1 cellular context compared by ENCODE assay signal in the genomic region with DNA sequence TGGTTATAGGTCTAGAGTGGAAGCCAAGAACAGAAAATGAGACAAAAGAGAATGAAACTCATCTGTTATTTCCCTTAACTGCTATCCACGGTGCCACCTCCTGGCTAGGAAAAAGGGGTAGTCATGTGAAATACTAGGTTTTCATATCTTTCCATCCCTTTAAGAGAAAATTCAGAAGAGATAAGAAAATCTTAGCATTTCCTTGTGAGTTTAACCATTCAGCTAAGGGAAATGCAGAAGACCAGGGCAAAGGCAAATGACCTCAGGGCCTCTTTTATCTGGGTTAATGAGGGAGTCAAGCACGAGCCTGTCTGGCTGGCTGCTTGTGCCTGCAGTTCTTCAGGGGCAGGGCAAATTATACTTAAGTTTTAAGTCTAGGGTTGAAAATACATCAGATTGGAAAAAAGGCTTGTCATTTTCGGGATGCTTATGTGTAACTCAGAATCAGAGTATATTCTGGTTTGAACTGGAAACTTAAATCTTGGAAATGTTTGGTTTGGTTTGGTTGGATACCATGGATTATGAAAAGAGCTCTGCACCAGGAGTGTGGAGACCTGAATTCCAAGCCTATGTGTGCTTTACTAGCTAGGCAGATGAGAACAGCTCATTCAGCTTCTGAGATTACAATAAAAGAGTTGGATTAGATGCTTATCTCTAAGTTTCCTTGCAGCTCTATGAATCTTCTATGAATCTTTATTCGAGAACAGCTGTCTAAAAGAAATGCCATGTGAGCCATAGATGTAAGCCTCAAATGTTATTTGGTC.
TF ChIP-seq lines count a peak whose summit lies in the region.

No MANE protein-coding gene starts in this region.

TF ChIP-seq in WTC11, 78 proteins besides CTCF, POLR2A, EP300 and RAD21 (continued from another document):
- TF ChIP-seq, protein P1, sequence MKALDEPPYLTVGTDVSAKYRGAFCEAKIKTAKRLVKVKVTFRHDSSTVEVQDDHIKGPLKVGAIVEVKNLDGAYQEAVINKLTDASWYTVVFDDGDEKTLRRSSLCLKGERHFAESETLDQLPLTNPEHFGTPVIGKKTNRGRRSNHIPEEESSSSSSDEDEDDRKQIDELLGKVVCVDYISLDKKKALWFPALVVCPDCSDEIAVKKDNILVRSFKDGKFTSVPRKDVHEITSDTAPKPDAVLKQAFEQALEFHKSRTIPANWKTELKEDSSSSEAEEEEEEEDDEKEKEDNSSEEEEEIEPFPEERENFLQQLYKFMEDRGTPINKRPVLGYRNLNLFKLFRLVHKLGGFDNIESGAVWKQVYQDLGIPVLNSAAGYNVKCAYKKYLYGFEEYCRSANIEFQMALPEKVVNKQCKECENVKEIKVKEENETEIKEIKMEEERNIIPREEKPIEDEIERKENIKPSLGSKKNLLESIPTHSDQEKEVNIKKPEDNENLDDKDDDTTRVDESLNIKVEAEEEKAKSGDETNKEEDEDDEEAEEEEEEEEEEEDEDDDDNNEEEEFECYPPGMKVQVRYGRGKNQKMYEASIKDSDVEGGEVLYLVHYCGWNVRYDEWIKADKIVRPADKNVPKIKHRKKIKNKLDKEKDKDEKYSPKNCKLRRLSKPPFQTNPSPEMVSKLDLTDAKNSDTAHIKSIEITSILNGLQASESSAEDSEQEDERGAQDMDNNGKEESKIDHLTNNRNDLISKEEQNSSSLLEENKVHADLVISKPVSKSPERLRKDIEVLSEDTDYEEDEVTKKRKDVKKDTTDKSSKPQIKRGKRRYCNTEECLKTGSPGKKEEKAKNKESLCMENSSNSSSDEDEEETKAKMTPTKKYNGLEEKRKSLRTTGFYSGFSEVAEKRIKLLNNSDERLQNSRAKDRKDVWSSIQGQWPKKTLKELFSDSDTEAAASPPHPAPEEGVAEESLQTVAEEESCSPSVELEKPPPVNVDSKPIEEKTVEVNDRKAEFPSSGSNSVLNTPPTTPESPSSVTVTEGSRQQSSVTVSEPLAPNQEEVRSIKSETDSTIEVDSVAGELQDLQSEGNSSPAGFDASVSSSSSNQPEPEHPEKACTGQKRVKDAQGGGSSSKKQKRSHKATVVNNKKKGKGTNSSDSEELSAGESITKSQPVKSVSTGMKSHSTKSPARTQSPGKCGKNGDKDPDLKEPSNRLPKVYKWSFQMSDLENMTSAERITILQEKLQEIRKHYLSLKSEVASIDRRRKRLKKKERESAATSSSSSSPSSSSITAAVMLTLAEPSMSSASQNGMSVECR (CRISPR knock-in tag; IDR thresholded peaks at IDR 0.05; ENCODE audit: borderline replicate concordance) = no peak
- TF ChIP-seq PRRX2 (CRISPR knock-in tag; IDR thresholded peaks at IDR 0.05) = no peak
- TF ChIP-seq EMX1 (CRISPR knock-in tag; IDR thresholded peaks at IDR 0.05) = no peak
- TF ChIP-seq OVOL2 (CRISPR knock-in tag; IDR thresholded peaks at IDR 0.05; ENCODE audit: borderline replicate concordance) = no peak
- TF ChIP-seq RELA (CRISPR knock-in tag; IDR thresholded peaks at IDR 0.05; ENCODE audit: borderline replicate concordance) = no peak
- TF ChIP-seq, protein P2, sequence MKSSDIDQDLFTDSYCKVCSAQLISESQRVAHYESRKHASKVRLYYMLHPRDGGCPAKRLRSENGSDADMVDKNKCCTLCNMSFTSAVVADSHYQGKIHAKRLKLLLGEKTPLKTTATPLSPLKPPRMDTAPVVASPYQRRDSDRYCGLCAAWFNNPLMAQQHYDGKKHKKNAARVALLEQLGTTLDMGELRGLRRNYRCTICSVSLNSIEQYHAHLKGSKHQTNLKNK (CRISPR knock-in tag; IDR thresholded peaks at IDR 0.05) = no peak
- TF ChIP-seq CBFB (CRISPR knock-in tag; IDR thresholded peaks at IDR 0.05; ENCODE audit: low read depth) = no peak
- TF ChIP-seq HMGA2 (CRISPR knock-in tag; IDR thresholded peaks at IDR 0.05) = no peak
- no peak for TF ChIP-seq ZNF416 (CRISPR knock-in tag; IDR thresholded peaks at IDR 0.05)
- TF ChIP-seq, protein P3, sequence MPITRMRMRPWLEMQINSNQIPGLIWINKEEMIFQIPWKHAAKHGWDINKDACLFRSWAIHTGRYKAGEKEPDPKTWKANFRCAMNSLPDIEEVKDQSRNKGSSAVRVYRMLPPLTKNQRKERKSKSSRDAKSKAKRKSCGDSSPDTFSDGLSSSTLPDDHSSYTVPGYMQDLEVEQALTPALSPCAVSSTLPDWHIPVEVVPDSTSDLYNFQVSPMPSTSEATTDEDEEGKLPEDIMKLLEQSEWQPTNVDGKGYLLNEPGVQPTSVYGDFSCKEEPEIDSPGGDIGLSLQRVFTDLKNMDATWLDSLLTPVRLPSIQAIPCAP (CRISPR knock-in tag; IDR thresholded peaks at IDR 0.05) = no peak
- no peak for TF ChIP-seq SMAD4 (CRISPR knock-in tag; IDR thresholded peaks at IDR 0.05)
- no peak for TF ChIP-seq NFE2L1 (CRISPR knock-in tag; IDR thresholded peaks at IDR 0.05)
- TF ChIP-seq, protein P4, sequence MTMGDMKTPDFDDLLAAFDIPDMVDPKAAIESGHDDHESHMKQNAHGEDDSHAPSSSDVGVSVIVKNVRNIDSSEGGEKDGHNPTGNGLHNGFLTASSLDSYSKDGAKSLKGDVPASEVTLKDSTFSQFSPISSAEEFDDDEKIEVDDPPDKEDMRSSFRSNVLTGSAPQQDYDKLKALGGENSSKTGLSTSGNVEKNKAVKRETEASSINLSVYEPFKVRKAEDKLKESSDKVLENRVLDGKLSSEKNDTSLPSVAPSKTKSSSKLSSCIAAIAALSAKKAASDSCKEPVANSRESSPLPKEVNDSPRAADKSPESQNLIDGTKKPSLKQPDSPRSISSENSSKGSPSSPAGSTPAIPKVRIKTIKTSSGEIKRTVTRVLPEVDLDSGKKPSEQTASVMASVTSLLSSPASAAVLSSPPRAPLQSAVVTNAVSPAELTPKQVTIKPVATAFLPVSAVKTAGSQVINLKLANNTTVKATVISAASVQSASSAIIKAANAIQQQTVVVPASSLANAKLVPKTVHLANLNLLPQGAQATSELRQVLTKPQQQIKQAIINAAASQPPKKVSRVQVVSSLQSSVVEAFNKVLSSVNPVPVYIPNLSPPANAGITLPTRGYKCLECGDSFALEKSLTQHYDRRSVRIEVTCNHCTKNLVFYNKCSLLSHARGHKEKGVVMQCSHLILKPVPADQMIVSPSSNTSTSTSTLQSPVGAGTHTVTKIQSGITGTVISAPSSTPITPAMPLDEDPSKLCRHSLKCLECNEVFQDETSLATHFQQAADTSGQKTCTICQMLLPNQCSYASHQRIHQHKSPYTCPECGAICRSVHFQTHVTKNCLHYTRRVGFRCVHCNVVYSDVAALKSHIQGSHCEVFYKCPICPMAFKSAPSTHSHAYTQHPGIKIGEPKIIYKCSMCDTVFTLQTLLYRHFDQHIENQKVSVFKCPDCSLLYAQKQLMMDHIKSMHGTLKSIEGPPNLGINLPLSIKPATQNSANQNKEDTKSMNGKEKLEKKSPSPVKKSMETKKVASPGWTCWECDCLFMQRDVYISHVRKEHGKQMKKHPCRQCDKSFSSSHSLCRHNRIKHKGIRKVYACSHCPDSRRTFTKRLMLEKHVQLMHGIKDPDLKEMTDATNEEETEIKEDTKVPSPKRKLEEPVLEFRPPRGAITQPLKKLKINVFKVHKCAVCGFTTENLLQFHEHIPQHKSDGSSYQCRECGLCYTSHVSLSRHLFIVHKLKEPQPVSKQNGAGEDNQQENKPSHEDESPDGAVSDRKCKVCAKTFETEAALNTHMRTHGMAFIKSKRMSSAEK (CRISPR knock-in tag; IDR thresholded peaks at IDR 0.05; ENCODE audit: borderline replicate concordance) = no peak
- TF ChIP-seq, protein P5, sequence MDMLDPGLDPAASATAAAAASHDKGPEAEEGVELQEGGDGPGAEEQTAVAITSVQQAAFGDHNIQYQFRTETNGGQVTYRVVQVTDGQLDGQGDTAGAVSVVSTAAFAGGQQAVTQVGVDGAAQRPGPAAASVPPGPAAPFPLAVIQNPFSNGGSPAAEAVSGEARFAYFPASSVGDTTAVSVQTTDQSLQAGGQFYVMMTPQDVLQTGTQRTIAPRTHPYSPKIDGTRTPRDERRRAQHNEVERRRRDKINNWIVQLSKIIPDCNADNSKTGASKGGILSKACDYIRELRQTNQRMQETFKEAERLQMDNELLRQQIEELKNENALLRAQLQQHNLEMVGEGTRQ (CRISPR knock-in tag; IDR thresholded peaks at IDR 0.05) = no peak
